Comparison of ENCODE assay signal across 8 cellular contexts in genomic region chr17:8121531-8122390, GRCh38. TPM values are rescaled to one million over a fixed set of nuclear protein-coding genes. Genes with fewer than 3 reads are reported as not detected.
DNase-seq lines count a peak whose midpoint lies in the region; ATAC-seq, FAIRE-seq and TF ChIP-seq lines count a peak whose summit lies in the region.

No MANE protein-coding gene starts in this region.

- peaks cover 81 to 84% of the 10 kb centered on the region in 2 donors for H3K4me1 Mint-ChIP-seq in natural killer cell

- TF ChIP-seq CTCF in foreskin fibroblast (IDR thresholded peaks at IDR 0.05; ENCODE audit: low read depth, low read length) (peak; percentile 26), natural killer cell (IDR thresholded peaks at IDR 0.05) (peak; percentile 57)

- H3K36me3 Mint-ChIP-seq in natural killer cell, result peaks cover 12% of the 10 kb centered on the region

- peaks cover 45 to 56% of the 10 kb centered on the region in 2 donors for H3K27me3 Mint-ChIP-seq in natural killer cell (ENCODE audit: low read depth in 2 of 2)

- no peak for FAIRE-seq in urothelium cell line (lab: Jason Lieb, UNC)

- intact Hi-C loops in natural killer cell (cut with micrococcal nuclease), result no loop called here

- DNase-seq in CD1c-positive myeloid dendritic cell (ENCODE audit: extremely low spot score) (peak; percentile 40), NCI-H1930 (lab: John Stamatoyannopoulos, UW) (peak; percentile 74 to 89), foreskin fibroblast (peak; percentile 69 to 92), natural killer cell (peak; percentile 57), urothelium cell line (ENCODE audit: low spot score) (peak; percentile 42), NCI-H2029 (lab: John Stamatoyannopoulos, UW) (no peak)
- peak; percentile 61 for DNase-seq in activated T-cell treated with anti-CD3 and anti-CD28 coated beads, Interleukin-2, amount 50 U/mL, for 1 hour

- H3K4me3 ChIP-seq in foreskin fibroblast (ENCODE audit: low read depth in 1 of 2, low read length in 2 of 2), result peak overlapping the region; percentile 66 to 71

- H3K27ac Mint-ChIP-seq in natural killer cell, result peak overlapping the region in 1 of 2 donors; percentile 98

- ATAC-seq in GM21367 (IDR thresholded peaks at IDR 0.05; ENCODE audit: unreplicated experiment) (peak; percentile 25), natural killer cell (peak; percentile 10 to 29 (median 28))

- H3K9me3 Mint-ChIP-seq in natural killer cell, result peaks cover 0 to 2% of the 10 kb centered on the region in 2 donors

- H3K4me3 Mint-ChIP-seq in natural killer cell, result peak overlapping the region; percentile 93

RNA-seq across cellular contexts. Expression of gene HES7, which starts 2.1 kb away (rescaled TPM):
- total RNA-seq in natural killer cell, result under 1 TPM; 0.50 to 0.77 (median 0.61) TPM

RNA-seq across cellular contexts. Expression of gene ALOXE3, which starts 3.4 kb away (rescaled TPM):
- total RNA-seq in natural killer cell, result not detected

RNA-seq across cellular contexts. Expression of gene PER1, which starts 30.4 kb away (rescaled TPM):
- total RNA-seq in natural killer cell, result 1,000 to 10,000 TPM in 1 of 3 donors, 100 to 1,000 TPM in 2; 636 to 1,422 (median 923) TPM

RNA-seq across cellular contexts. Expression of gene ALOX12B, which starts 34.2 kb away (rescaled TPM):
- under 1 TPM; 0.29 to 0.58 (median 0.56) TPM for total RNA-seq in natural killer cell

RNA-seq across cellular contexts. Expression of gene VAMP2, which starts 41.0 kb away (rescaled TPM):
- 100 to 1,000 TPM; 191 to 315 (median 234) TPM for total RNA-seq in natural killer cell
